9 cellular contexts compared by ENCODE assay signal in the genomic region with DNA sequence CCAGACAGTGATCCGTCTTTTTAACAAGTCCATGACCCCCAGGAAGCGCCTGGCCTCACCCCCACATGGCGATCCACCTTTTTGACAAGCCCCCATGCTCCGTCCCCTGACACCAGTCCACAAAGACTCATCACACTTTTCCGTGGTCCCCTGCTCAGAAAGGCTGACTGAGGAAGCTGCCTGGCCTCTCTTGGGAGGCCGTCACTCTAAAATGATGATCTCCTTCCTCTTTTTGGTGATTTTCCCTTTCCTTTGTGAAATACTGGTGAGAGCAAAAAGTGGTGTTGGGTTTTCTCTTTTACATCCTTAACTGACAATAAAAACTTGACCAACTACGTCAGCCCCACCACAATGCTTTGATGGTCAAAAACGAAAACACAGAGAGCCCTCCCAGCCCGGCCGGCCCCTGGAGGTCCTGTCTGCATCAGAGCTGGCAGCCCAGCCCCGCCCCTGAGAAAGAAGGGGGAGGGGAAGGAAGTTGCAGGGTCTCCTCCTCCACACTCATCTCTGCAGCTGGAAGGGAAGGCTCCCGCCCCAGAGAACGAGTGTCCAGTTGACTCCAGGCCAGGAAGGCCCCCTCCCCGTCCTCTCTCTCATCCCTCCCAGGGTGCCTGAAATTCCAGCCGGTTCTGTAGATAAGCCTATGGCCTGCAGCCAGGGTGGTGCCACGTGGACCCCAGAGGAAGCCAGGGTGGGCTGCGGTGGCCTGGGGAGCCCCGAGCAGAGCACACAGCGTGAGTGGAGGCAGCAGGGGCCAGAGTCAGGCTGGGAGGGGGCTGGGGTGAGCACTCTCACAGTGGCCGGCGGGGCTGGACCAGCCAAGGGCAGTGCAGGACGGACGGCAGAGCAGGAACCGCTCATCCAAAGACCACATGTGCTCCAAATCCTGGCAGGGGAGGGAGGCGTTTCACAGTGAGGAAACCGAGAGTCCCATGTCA. TPM values are rescaled to one million over a fixed set of nuclear protein-coding genes. Genes with fewer than 3 reads are reported as not detected.
A peak's percentile ranks its signal among the peaks of the same experiment; 100 is the strongest.
DNase-seq lines count a peak whose midpoint lies in the region; ATAC-seq and TF ChIP-seq lines count a peak whose summit lies in the region.
"Had no signal": no experiment of that assay in that cellular context is flagged by ENCODE, and none has a peak within 500 bp of the region (broad histone marks: within the 10 kb centered on the region; RNA-seq: fewer than 3 reads in every experiment).

No MANE protein-coding gene starts in this region.

- no peak for TF ChIP-seq EP300 in upper lobe of left lung (IDR thresholded peaks at IDR 0.05)

- H3K27ac ChIP-seq in lung (ENCODE audit: low read depth in 1 of 2, low read length in 1 of 2) (peak overlapping the region in 1 of 2 donors; percentile 57), upper lobe of left lung (peak overlapping the region; percentile 42 to 88 (median 72))

- no peak for TF ChIP-seq CTCF in cardiac fibroblast (IDR thresholded peaks at IDR 0.05; ENCODE audit: low read depth, low read length)
- TF ChIP-seq CTCF in lung (IDR thresholded peaks at IDR 0.05; ENCODE audit: control extremely low read depth, extremely low read depth) = no peak
- TF ChIP-seq CTCF in upper lobe of left lung (IDR thresholded peaks at IDR 0.05) = no peak

- H3K4me3 ChIP-seq in cardiac fibroblast (replicated peaks in 1 of 2; ENCODE audit: low read depth in 2 of 2, low read length in 2 of 2) = peak overlapping the region; percentile 15 to 33
- no peak overlapping the region for H3K4me3 ChIP-seq in lung
- H3K4me3 ChIP-seq in upper lobe of left lung = peak overlapping the region in 2 of 4 donors; percentile 27 to 34

- H3K36me3 ChIP-seq in lung (ENCODE audit: control insufficient read depth in 2 of 2, insufficient read depth in 2 of 2, low read length in 2 of 2) (peaks cover 0 to 2% of the 10 kb centered on the region in 2 donors), upper lobe of left lung (no peaks in the 10 kb centered on the region)

- TF ChIP-seq POLR2A in upper lobe of left lung (IDR thresholded peaks at IDR 0.05) (no peak), erythroblast (IDR thresholded peaks at IDR 0.05; ENCODE audit: low read length) (no peak)

- H3K27me3 ChIP-seq in lung (ENCODE audit: control insufficient read depth, insufficient read depth) = no peaks in the 10 kb centered on the region
- H3K27me3 ChIP-seq in upper lobe of left lung = no peaks in the 10 kb centered on the region

- H3K9me3 ChIP-seq in lung (ENCODE audit: control insufficient read depth in 2 of 2, insufficient read depth in 1 of 2, low read length in 1 of 2) (no peaks in the 10 kb centered on the region), upper lobe of left lung (no peaks in the 10 kb centered on the region)

- H3K4me1 ChIP-seq in lung (ENCODE audit: control insufficient read depth in 2 of 2, insufficient read depth in 2 of 2, low read length in 2 of 2) = peaks cover 0 to 35% of the 10 kb centered on the region in 2 donors
- H3K4me1 ChIP-seq in upper lobe of left lung = peaks cover 50 to 66% (median 57%) of the 10 kb centered on the region in 4 donors

- in situ Hi-C loops in KBM-7 (cut with MboI; ENCODE audit: low pct_unique_long_range_greater_than_20kb, low sequenced_read_pairs) = no loop called here

- DNase-seq in EH (ENCODE audit: low read depth) (peak; percentile 61), KBM-7 (peak; percentile 91), cardiac fibroblast (ENCODE audit: low read depth in 2 of 2) (peak; percentile 81 to 97), lung (ENCODE audit: low spot score) (peak; percentile 56), upper lobe of left lung (peak in 1 of 2 donors; percentile 83), NCI-H446 treated with DMSO at 0.1 percent for 48 hours (lab: John Stamatoyannopoulos, UW) (no peak), erythroblast (lab: John Stamatoyannopoulos, UW) (no peak)

- WGBS in lung, 2 donors = 15 to 33% methylated on average over 26 of the region's 26 CpGs
- WGBS in upper lobe of left lung, 2 donors = 30 to 33% methylated on average over 18 to 25 of the region's 26 CpGs

- ATAC-seq in GM21717 (IDR thresholded peaks at IDR 0.05; ENCODE audit: unreplicated experiment) (peak; percentile 39), lung (ENCODE audit: insufficient read depth, low FRiP score) (no peak), upper lobe of left lung (ENCODE audit: low FRiP score in 2 of 2) (peak in 1 of 2 donors; percentile 68)
- ATAC-seq: HCT116 had no signal

RNA-seq across cellular contexts. Expression of a gene that starts 19.9 kb away (rescaled TPM):
- total RNA-seq in lung = 10 to 100 TPM; 36.1 to 41.7 TPM
- polyA plus RNA-seq in lung = 10 to 100 TPM; 28.8 to 36.2 TPM
- total RNA-seq in upper lobe of left lung = 10 to 100 TPM; 32.3 to 57.0 (median 42.9) TPM

Comparison
In these comparisons a context has a peak if more than half of its experiments do, and no peak if none do; other contexts are left out.
1. DNase-seq: peak in EH (single experiment), KBM-7 (single experiment), cardiac fibroblast (2 of 2) and lung (single experiment); none in NCI-H446 treated with DMSO at 0.1 percent for 48 hours (single experiment) and erythroblast (0 of 2).